In the genomic region with DNA sequence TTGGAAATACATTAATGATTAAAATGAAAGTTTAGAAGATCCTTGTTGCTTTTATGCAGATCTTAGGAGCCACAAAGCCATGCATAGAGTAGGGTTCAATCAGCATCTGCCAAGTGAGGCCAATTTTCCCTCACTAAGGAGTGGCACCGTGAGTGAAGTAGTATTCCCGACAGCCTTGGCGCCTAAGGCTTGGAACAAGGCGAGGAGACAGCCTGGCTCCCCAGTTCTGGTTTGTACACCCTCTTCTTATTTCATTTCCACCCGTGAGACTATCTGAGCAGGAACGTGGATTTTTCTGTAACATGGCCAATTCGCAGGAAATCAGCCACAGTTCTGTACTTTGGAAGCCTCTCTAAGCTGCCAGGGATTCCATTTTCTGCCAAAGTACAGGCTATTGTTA, we compare ENCODE assay signal across 25 cellular contexts. TPM values are rescaled to one million over a fixed set of nuclear protein-coding genes. Genes with fewer than 3 reads are reported as not detected.
DNase-seq lines count a peak whose midpoint lies in the region; ATAC-seq and TF ChIP-seq lines count a peak whose summit lies in the region.
"Had no signal": no experiment of that assay in that cellular context is flagged by ENCODE, and none has a peak within 500 bp of the region (broad histone marks: within the 10 kb centered on the region; RNA-seq: fewer than 3 reads in every experiment).

No MANE protein-coding gene starts in this region.

- H3K4me1 Mint-ChIP-seq in activated CD4-positive, alpha-beta T cell treated with anti-CD3 and anti-CD28 coated beads for 36 hours: no peaks in the 10 kb centered on the region
- H3K4me1 Mint-ChIP-seq: activated naive CD8-positive, alpha-beta T cell treated with anti-CD3 and anti-CD28 coated beads for 36 hours; B cell had no signal

- H3K27me3 ChIP-seq in A673 (replicated peaks; ENCODE audit: insufficient read depth, low read depth, low read length, poor library complexity) (no peaks in the 10 kb centered on the region), heart left ventricle (no peaks in the 10 kb centered on the region), osteoblast (ENCODE audit: insufficient read depth, low read length) (no peaks in the 10 kb centered on the region)

- 43 to 64% (median 56%) methylated on average over 7 of the region's 7 CpGs for WGBS in heart left ventricle, 4 donors

- CTCF ChIA-PET in A673 (lab: Charles Lee): no interaction called here
- CTCF ChIA-PET in activated CD4-positive, alpha-beta T cell treated with anti-CD3 and anti-CD28 coated beads for 36 hours (lab: Charles Lee): no interaction called here

- no peaks in the 10 kb centered on the region for H3K27me3 Mint-ChIP-seq in activated CD4-positive, alpha-beta T cell treated with anti-CD3 and anti-CD28 coated beads for 36 hours
- H3K27me3 Mint-ChIP-seq: activated naive CD8-positive, alpha-beta T cell treated with anti-CD3 and anti-CD28 coated beads for 36 hours; B cell had no signal

- H3K79me2 ChIP-seq in osteoblast (ENCODE audit: insufficient read depth, low read length): no peaks in the 10 kb centered on the region

- peak overlapping the region; percentile 89 for H3K27ac ChIP-seq in A673 (ENCODE audit: low read depth, low read length, poor library complexity, severe bottlenecking)
- peak overlapping the region in 11 of 12 donors; percentile 33 to 81 (median 58) for H3K27ac ChIP-seq in heart left ventricle
- no peak overlapping the region for H3K27ac ChIP-seq in osteoblast (ENCODE audit: low read depth, low read length)
- H3K27ac ChIP-seq: A549 had no signal

- no peak for TF ChIP-seq POLR2A in heart left ventricle (IDR thresholded peaks at IDR 0.05)

- H3K9me3 ChIP-seq in A673 (ENCODE audit: low read depth, low read length, poor library complexity, severe bottlenecking): no peaks in the 10 kb centered on the region
- no peaks in the 10 kb centered on the region for H3K9me3 ChIP-seq in heart left ventricle
- H3K9me3 ChIP-seq in osteoblast (ENCODE audit: low read depth, low read length): no peaks in the 10 kb centered on the region
- H3K9me3 ChIP-seq: A549 had no signal

- DNase-seq in A673 (ENCODE audit: low spot score): no peak
- DNase-seq in astrocyte of the hippocampus (ENCODE audit: low read depth, low spot score): peak; percentile 22
- no peak for DNase-seq in heart left ventricle
- peak; percentile 15 for DNase-seq in osteoblast (ENCODE audit: insufficient read length, low spot score, missing footprints)
- no peak for DNase-seq in G401 (ENCODE audit: low spot score)
- no peak for DNase-seq in NCI-H2081 (lab: John Stamatoyannopoulos, UW)
- no peak for DNase-seq in activated CD4-positive, alpha-beta T cell treated with anti-CD3 and anti-CD28 coated beads for 36 hours
- DNase-seq: activated CD4-positive, alpha-beta T cell treated with anti-CD3 and anti-CD28 coated beads for 1 hour; activated effector memory CD4-positive, alpha-beta T cell treated with Interleukin-2 at 50 U/mL for 16 hours; activated naive CD8-positive, alpha-beta T cell treated with anti-CD3 and anti-CD28 coated beads for 36 hours; activated T-cell treated with anti-CD3 and anti-CD28 coated beads for 4 hours; cerebellar nuclear complex; DMS153; GDM1; kidney; MM.1S; NCI-H1417 treated with DMSO at 0.1 percent for 48 hours; stimulated activated CD4-positive, alpha-beta T cell treated with anti-CD3 and anti-CD28 coated beads, Interleukin-15, amount 100 ng/mL, for 24 hours; stimulated activated naive CD4-positive, alpha-beta T cell; T-helper 2 cell had no signal

- ATAC-seq in heart left ventricle (peak in 1 of 4 donors; percentile 17), HG03565 (IDR thresholded peaks at IDR 0.05; ENCODE audit: unreplicated experiment) (no peak)
- no peak for ATAC-seq in activated CD4-positive, alpha-beta T cell treated with anti-CD3 and anti-CD28 coated beads for 36 hours
- ATAC-seq: A549, HCT116 had no signal

- peaks cover 6% of the 10 kb centered on the region for H3K36me3 Mint-ChIP-seq in activated CD4-positive, alpha-beta T cell treated with anti-CD3 and anti-CD28 coated beads for 36 hours (ENCODE audit: low read depth)

- H3K36me3 ChIP-seq in A673 (ENCODE audit: insufficient read depth, low read length, poor library complexity, severe bottlenecking) (peaks cover 97% of the 10 kb centered on the region), heart left ventricle (peaks cover 0 to 85% (median 24%) of the 10 kb centered on the region in 9 donors), osteoblast (ENCODE audit: insufficient read depth, low read length) (peaks cover 31% of the 10 kb centered on the region)

- intact Hi-C loops in A673 (cut with micrococcal nuclease; ENCODE audit: unreplicated experiment): no loop called here
- intact Hi-C loops in heart left ventricle (cut with DNase I): loop anchor here in 1 of 10 donors (5.0 kb wide), 1 partner anchor 33 kb away; the partner anchor contains the start of gene FADS1
- intact Hi-C loops in activated CD4-positive, alpha-beta T cell treated with anti-CD3 and anti-CD28 coated beads for 36 hours (cut with DNase I, micrococcal nuclease): no loop called here

- no peaks in the 10 kb centered on the region for H4K20me1 ChIP-seq in osteoblast (ENCODE audit: insufficient read depth, low read length)

- no peak overlapping the region for H3K4me2 ChIP-seq in osteoblast (ENCODE audit: insufficient read depth, low read length)
- H3K4me2 ChIP-seq: A549 had no signal

- H3K4me3 ChIP-seq in A673 (ENCODE audit: low read depth, low read length, poor library complexity, severe bottlenecking) (no peak overlapping the region), heart left ventricle (no peak overlapping the region), osteoblast (ENCODE audit: insufficient read depth, low read length) (no peak overlapping the region)
- H3K4me3 ChIP-seq: A549 had no signal

- TF ChIP-seq CTCF in A673 (conservative IDR thresholded peaks at IDR 0.05; ENCODE audit: low read depth, low read length): no peak
- TF ChIP-seq CTCF in heart left ventricle (IDR thresholded peaks at IDR 0.05): no peak
- TF ChIP-seq CTCF in osteoblast (IDR thresholded peaks at IDR 0.05; ENCODE audit: extremely low read depth, low read depth, low read length): no peak

- H3K4me1 ChIP-seq in A673 (ENCODE audit: insufficient read depth, low read length, poor library complexity, severe bottlenecking) (peaks cover 36% of the 10 kb centered on the region), heart left ventricle (peaks cover 5 to 33% (median 15%) of the 10 kb centered on the region in 12 donors), osteoblast (ENCODE audit: insufficient read depth, low read length) (no peaks in the 10 kb centered on the region)
- H3K4me1 ChIP-seq: A549 had no signal

- H2AFZ ChIP-seq in osteoblast (ENCODE audit: low read length): no peak overlapping the region

- H3K4me3 Mint-ChIP-seq in activated CD4-positive, alpha-beta T cell treated with anti-CD3 and anti-CD28 coated beads for 36 hours: no peak overlapping the region
- H3K4me3 Mint-ChIP-seq: activated naive CD8-positive, alpha-beta T cell treated with anti-CD3 and anti-CD28 coated beads for 36 hours; B cell had no signal

- no peaks in the 10 kb centered on the region for H3K9me3 Mint-ChIP-seq in activated CD4-positive, alpha-beta T cell treated with anti-CD3 and anti-CD28 coated beads for 36 hours (ENCODE audit: low read depth)
- H3K9me3 Mint-ChIP-seq: activated naive CD8-positive, alpha-beta T cell treated with anti-CD3 and anti-CD28 coated beads for 36 hours had no signal

- TSS peak; percentile 7 for BruUV-seq in A673 (replicated peaks; lab: Mats Ljungman, UMichigan)

- in situ Hi-C loops in G401 (cut with HindIII; ENCODE audit: low sequenced_read_pairs): no loop called here

- POLR2A ChIA-PET in A673 (lab: Charles Lee; ENCODE audit: low non-redundant PET): no interaction called here
- POLR2A ChIA-PET in activated CD4-positive, alpha-beta T cell treated with anti-CD3 and anti-CD28 coated beads for 36 hours (lab: Charles Lee): no interaction called here

- no peak overlapping the region for H3K27ac Mint-ChIP-seq in activated CD4-positive, alpha-beta T cell treated with anti-CD3 and anti-CD28 coated beads for 36 hours
- H3K27ac Mint-ChIP-seq: activated naive CD8-positive, alpha-beta T cell treated with anti-CD3 and anti-CD28 coated beads for 36 hours; B cell had no signal

RNA-seq across cellular contexts. Expression of gene FADS2, which starts 22.6 kb away (rescaled TPM):
- 1,097 and 1,272 TPM in 2 replicates for total RNA-seq in A673 (2021)
- 10 to 100 TPM in 8 of 9 donors, 1 to 10 TPM in 1; 2.6 to 38.2 (median 19.2) TPM for total RNA-seq in heart left ventricle
- 10 to 100 TPM; 13.8 to 43.6 TPM for polyA plus RNA-seq in heart left ventricle
- total RNA-seq in osteoblast: 258 and 275 TPM in 2 replicates
- 222 and 244 TPM in 2 replicates for total RNA-seq in G401 (2014; rRNA removed; shearing (Covaris generic))
- total RNA-seq in activated CD4-positive, alpha-beta T cell treated with anti-CD3 and anti-CD28 coated beads for 36 hours: 10 to 100 TPM; 51.0 to 58.4 TPM
- total RNA-seq: HT-29 had no signal

RNA-seq across cellular contexts. Expression of gene FADS1, which starts 33.9 kb away (rescaled TPM):
- total RNA-seq in A673 (2021) (442 and 490 TPM in 2 replicates), heart left ventricle (10 to 100 TPM; 16.9 to 37.6 (median 23.6) TPM), osteoblast (303 and 323 TPM in 2 replicates)
- polyA plus RNA-seq in heart left ventricle: 10 to 100 TPM; 14.3 to 72.6 TPM
- 131 and 148 TPM in 2 replicates for total RNA-seq in G401 (2014; rRNA removed; shearing (Covaris generic))
- 10 to 100 TPM; 18.9 to 23.7 TPM for total RNA-seq in activated CD4-positive, alpha-beta T cell treated with anti-CD3 and anti-CD28 coated beads for 36 hours

RNA-seq across cellular contexts. Expression of gene FADS3, which starts 40.7 kb away (rescaled TPM):
- total RNA-seq in A673 (2021) (23.3 and 28.1 TPM in 2 replicates), heart left ventricle (100 to 1,000 TPM in 3 of 9 donors, 10 to 100 TPM in 6; 53.2 to 147 (median 79.6) TPM), osteoblast (127 and 144 TPM in 2 replicates)
- 100 to 1,000 TPM in 1 of 2 donors, 10 to 100 TPM in 1; 65.6 to 237 TPM for polyA plus RNA-seq in heart left ventricle
- 44.4 and 47.1 TPM in 2 replicates for total RNA-seq in G401 (2014; rRNA removed; shearing (Covaris generic))
- 10 to 100 TPM in 1 of 2 experiments, 1 to 10 TPM in 1; 7.2 to 10.1 TPM for total RNA-seq in activated CD4-positive, alpha-beta T cell treated with anti-CD3 and anti-CD28 coated beads for 36 hours

RNA-seq across cellular contexts. Expression of gene FEN1, which starts 58.0 kb away (rescaled TPM):
- total RNA-seq in A673 (2021): 140 and 152 TPM in 2 replicates
- 10 to 100 TPM in 1 of 9 donors, 1 to 10 TPM in 8; 3.9 to 13.7 (median 6.8) TPM for total RNA-seq in heart left ventricle
- polyA plus RNA-seq in heart left ventricle: 10 to 100 TPM in 1 of 2 donors, 1 to 10 TPM in 1; 2.6 to 11.9 TPM
- total RNA-seq in osteoblast: 7.7 and 9.0 TPM in 2 replicates
- 94.5 and 105 TPM in 2 replicates for total RNA-seq in G401 (2014; rRNA removed; shearing (Covaris generic))
- total RNA-seq in activated CD4-positive, alpha-beta T cell treated with anti-CD3 and anti-CD28 coated beads for 36 hours: 100 to 1,000 TPM in 1 of 2 experiments, 10 to 100 TPM in 1; 70.0 to 108 TPM

RNA-seq across cellular contexts. Expression of gene TMEM258, which starts 58.3 kb away (rescaled TPM):
- total RNA-seq in A673 (2021): 138 and 139 TPM in 2 replicates
- 100 to 1,000 TPM in 7 of 9 donors, 10 to 100 TPM in 2; 48.0 to 129 (median 103) TPM for total RNA-seq in heart left ventricle
- polyA plus RNA-seq in heart left ventricle: 100 to 1,000 TPM; 119 to 139 TPM
- total RNA-seq in osteoblast: 63.3 and 81.9 TPM in 2 replicates
- total RNA-seq in G401 (2014; rRNA removed; shearing (Covaris generic)): 41.4 and 66.0 TPM in 2 replicates
- total RNA-seq in activated CD4-positive, alpha-beta T cell treated with anti-CD3 and anti-CD28 coated beads for 36 hours: 100 to 1,000 TPM; 172 to 176 TPM

Comparison
In these comparisons a context has a peak if more than half of its experiments do, and no peak if none do; other contexts are left out.
1. DNase-seq: peak in astrocyte of the hippocampus (single experiment) and osteoblast (single experiment); none in A673 (single experiment), heart left ventricle (0 of 5), G401 (single experiment), NCI-H2081 (0 of 2) and activated CD4-positive, alpha-beta T cell treated with anti-CD3 and anti-CD28 coated beads for 36 hours (single experiment).